1 cellular context compared by ENCODE assay signal in genomic region chr22:31750365-31751284, GRCh38.
TF ChIP-seq lines count a peak whose summit lies in the region.

No MANE protein-coding gene starts in this region.

TF ChIP-seq in WTC11, 78 proteins besides CTCF, POLR2A, EP300 and RAD21 (continued from another document):
- TF ChIP-seq AFF4 (CRISPR knock-in tag; IDR thresholded peaks at IDR 0.05; ENCODE audit: borderline replicate concordance) (no peak), ZNF263 (CRISPR knock-in tag; IDR thresholded peaks at IDR 0.05; ENCODE audit: low read depth) (no peak)
